Comparison of ENCODE assay signal across 8 cellular contexts in the genomic region with DNA sequence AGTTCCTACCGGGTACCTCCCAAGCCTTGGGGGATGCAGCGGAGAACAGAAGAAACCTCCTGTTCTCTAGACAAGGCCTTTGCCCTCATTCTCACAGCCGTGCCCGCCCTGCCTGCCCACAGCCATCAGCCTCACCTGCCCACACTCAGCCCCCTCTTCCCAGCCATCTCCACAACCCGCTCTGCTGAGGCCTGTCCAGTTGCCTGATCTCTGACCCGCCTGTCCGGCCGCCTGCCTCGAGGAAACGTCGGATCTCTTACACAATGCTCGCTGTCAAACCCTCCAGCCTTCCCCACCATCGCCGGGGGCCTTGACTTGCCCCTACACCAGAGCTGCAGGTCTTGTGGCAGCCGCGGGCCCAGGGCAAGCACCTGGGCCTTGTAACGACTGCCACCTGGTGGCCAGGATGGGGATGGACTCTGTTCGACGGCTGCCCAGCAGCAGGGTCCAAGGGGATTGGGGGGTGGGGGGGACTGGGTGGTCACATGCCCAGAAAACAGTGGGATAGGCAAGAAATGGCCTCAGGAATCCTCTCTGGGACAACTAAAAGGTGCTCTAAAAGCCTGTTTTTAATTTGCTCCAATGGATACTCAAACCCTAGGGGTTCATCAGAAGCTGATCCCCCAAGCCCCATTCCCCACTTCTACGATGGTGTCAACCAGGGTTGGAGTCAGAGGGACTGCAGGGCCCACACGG. TPM values are rescaled to one million over a fixed set of nuclear protein-coding genes. Genes with fewer than 3 reads are reported as not detected.
DNase-seq lines count a peak whose midpoint lies in the region; ATAC-seq, FAIRE-seq and TF ChIP-seq lines count a peak whose summit lies in the region.

No MANE protein-coding gene starts in this region.

- TF ChIP-seq EP300 in HepG2 (IDR thresholded peaks at IDR 0.05; ENCODE audit: low read depth in 2 of 2, low read length in 2 of 2) (no peak), HepG2 (CRISPR knock-in tag; IDR thresholded peaks at IDR 0.05; ENCODE audit: borderline replicate concordance) (no peak)

- H3K27ac Mint-ChIP-seq in activated B cell treated with CpG ODN at 0.5 μM for 24 hours, result no peak overlapping the region

- intact Hi-C loops in activated B cell treated with CpG ODN at 0.5 μM for 24 hours (cut with micrococcal nuclease), result loop anchor here (1.0 to 5.0 kb wide), 4 partner anchors 318 to 682 kb away; no protein-coding TSS in a partner anchor
- intact Hi-C loops in HepG2 (cut with micrococcal nuclease; ENCODE audit: unreplicated experiment), result loop anchor here (1.0 to 2.0 kb wide), 3 partner anchors 34 to 374 kb away; no protein-coding TSS in a partner anchor

- H3K27ac ChIP-seq in HepG2 (ENCODE audit: extremely low read length, insufficient read depth, low read length), result no peak overlapping the region

- H3K4me1 Mint-ChIP-seq in activated B cell treated with CpG ODN at 0.5 μM for 24 hours, result peaks cover 4% of the 10 kb centered on the region

- peaks cover 0 to 20% of the 10 kb centered on the region in 2 experiments; a peak in 4 of 5 replicates for H3K27me3 ChIP-seq in HepG2 (ENCODE audit: control insufficient read depth in 1 of 2, insufficient read depth in 2 of 2, low read length in 2 of 2)

- no peaks in the 10 kb centered on the region for H3K27me3 Mint-ChIP-seq in activated B cell treated with CpG ODN at 0.5 μM for 24 hours

- WGBS in HepG2 (ENCODE audit: low lambda C conversion rate), result 17% methylated on average over 11 of the region's 21 CpGs

- H3K4me3 ChIP-seq in cardiac fibroblast (replicated peaks in 1 of 2; ENCODE audit: low read depth in 2 of 2, low read length in 2 of 2), result no peak overlapping the region
- peak overlapping the region in 1 of 3 experiments; percentile 50; a peak in 1 of 6 replicates for H3K4me3 ChIP-seq in HepG2 (replicated peaks in 1 of 3; ENCODE audit: insufficient read depth in 1 of 3, low read depth in 2 of 3, low read length in 3 of 3)

- H3K9ac ChIP-seq in HepG2 (ENCODE audit: insufficient read depth, low read depth, low read length), result no peak overlapping the region

- H4K20me1 ChIP-seq in HepG2 (ENCODE audit: insufficient read depth, low read length), result peaks cover 6% of the 10 kb centered on the region; the same call in 1 of the 2 replicates

- peaks cover 4 to 9% of the 10 kb centered on the region in 2 experiments; a peak in 4 of 5 replicates for H3K36me3 ChIP-seq in HepG2 (replicated peaks in 1 of 2; ENCODE audit: control insufficient read depth in 1 of 2, insufficient read depth in 2 of 2, low read length in 2 of 2)

- no peak for TF ChIP-seq POLR2A in HepG2 (IDR thresholded peaks at IDR 0.05; ENCODE audit: insufficient read depth in 1 of 2, low read depth in 2 of 2, low read length in 2 of 2)

- DNase-seq in NCI-H1694 treated with DMSO at 0.1 percent for 48 hours (lab: John Stamatoyannopoulos, UW), result peak; percentile 2
- no peak for DNase-seq in NCI-H1694 (lab: John Stamatoyannopoulos, UW)
- DNase-seq in NCI-H1930 (lab: John Stamatoyannopoulos, UW), result peak; percentile 18 to 38
- peak; percentile 64 for DNase-seq in activated B cell treated with CpG ODN at 0.5 μM for 24 hours
- DNase-seq in cardiac fibroblast (ENCODE audit: low read depth in 2 of 2), result peak; percentile 61 to 77
- DNase-seq in HepG2 (ENCODE audit: low spot score), result peak; percentile 48
- peak; percentile 43 for DNase-seq in stimulated activated CD8-positive, alpha-beta memory T cell treated with anti-CD3 and anti-CD28 coated beads, Interleukin-12 subunit alpha, Interleukin-12 subunit beta, amount 100 ng/mL, for 1 hour (ENCODE audit: low read depth)
- DNase-seq in NCI-H2107 (lab: John Stamatoyannopoulos, UW), result no peak

- FAIRE-seq in HepG2 (lab: Jason Lieb, UNC), result peak; percentile 23

- H3K9me3 ChIP-seq in HepG2 (ENCODE audit: low read length), result no peaks in the 10 kb centered on the region

- peak; percentile 89 for ATAC-seq in activated B cell treated with CpG ODN at 0.5 μM for 24 hours (ENCODE audit: low read depth)
- ATAC-seq in HepG2, result peak; percentile 60

- POLR2A ChIA-PET in activated B cell treated with CpG ODN at 0.5 μM for 24 hours (lab: Charles Lee), result no interaction called here
- POLR2A ChIA-PET in HepG2 (lab: Yijun Ruan, JAX), result no interaction called here

- no peak for TF ChIP-seq CTCF in activated B cell treated with CpG ODN at 0.5 μM for 24 hours (IDR thresholded peaks at IDR 0.05)
- TF ChIP-seq CTCF in cardiac fibroblast (IDR thresholded peaks at IDR 0.05; ENCODE audit: low read depth, low read length), result peak; percentile 89
- TF ChIP-seq CTCF in HepG2 (CRISPR knock-in tag; IDR thresholded peaks at IDR 0.05), result peak; percentile 92

- peak; percentile 87 for TF ChIP-seq RAD21 in HepG2 (CRISPR knock-in tag; IDR thresholded peaks at IDR 0.05)

- peaks cover 32% of the 10 kb centered on the region for H3K4me1 ChIP-seq in HepG2 (ENCODE audit: insufficient read depth, low read length)

- H3K9me3 Mint-ChIP-seq in activated B cell treated with CpG ODN at 0.5 μM for 24 hours, result no peaks in the 10 kb centered on the region

- no peak overlapping the region for H3K4me3 Mint-ChIP-seq in activated B cell treated with CpG ODN at 0.5 μM for 24 hours

- H3K4me2 ChIP-seq in HepG2 (ENCODE audit: low read depth, low read length), result peak overlapping the region; percentile 54

- no TSS peak for BruUV-seq in HepG2 (replicated peaks; lab: Mats Ljungman, UMichigan)

- no peak overlapping the region for H2AFZ ChIP-seq in HepG2 (ENCODE audit: low read length)

- H3K36me3 Mint-ChIP-seq in activated B cell treated with CpG ODN at 0.5 μM for 24 hours (ENCODE audit: low read depth), result peaks cover 16% of the 10 kb centered on the region

- in situ Hi-C loops in HepG2 (cut with HindIII; ENCODE audit: extremely low pct_ligation_motif_present, low pct_unique_long_range_greater_than_20kb), result loop anchor here (5.0 kb wide), 1 partner anchor 367 kb away; no protein-coding TSS in a partner anchor

- CTCF ChIA-PET in activated B cell treated with CpG ODN at 0.5 μM for 24 hours (lab: Charles Lee) (interaction anchor here (1.0 to 3.7 kb wide), 12 partner anchors 14 to 596 kb away, joined by 3 to 83 read pairs (median 5); no protein-coding TSS in a partner anchor), HepG2 (lab: Yijun Ruan, JAX; ENCODE audit: low intra/inter-chr PET ratio, low total read pairs) (interaction anchor here (0.8 to 4.4 kb wide), 5 partner anchors 35 to 374 kb away, joined by 3 to 39 read pairs (median 9); no protein-coding TSS in a partner anchor)

- H3K79me2 ChIP-seq in HepG2 (ENCODE audit: insufficient read depth, low read length), result no peaks in the 10 kb centered on the region

TF ChIP-seq in HepG2, 621 proteins besides CTCF, POLR2A, EP300 and RAD21 (continues in another document):
- TF ChIP-seq TGIF2 (CRISPR knock-in tag; IDR thresholded peaks at IDR 0.05) (peak; percentile 62; the same call in 1 of the 2 replicates), ERF (CRISPR knock-in tag; IDR thresholded peaks at IDR 0.05) (peak; percentile 58; the same call in 1 of the 2 replicates), FOXC1 (CRISPR knock-in tag; IDR thresholded peaks at IDR 0.05; ENCODE audit: borderline replicate concordance) (peak; percentile 75; the same call in 1 of the 2 replicates), HOXD1 (CRISPR knock-in tag; IDR thresholded peaks at IDR 0.05) (no peak)
- TF ChIP-seq, protein P1, sequence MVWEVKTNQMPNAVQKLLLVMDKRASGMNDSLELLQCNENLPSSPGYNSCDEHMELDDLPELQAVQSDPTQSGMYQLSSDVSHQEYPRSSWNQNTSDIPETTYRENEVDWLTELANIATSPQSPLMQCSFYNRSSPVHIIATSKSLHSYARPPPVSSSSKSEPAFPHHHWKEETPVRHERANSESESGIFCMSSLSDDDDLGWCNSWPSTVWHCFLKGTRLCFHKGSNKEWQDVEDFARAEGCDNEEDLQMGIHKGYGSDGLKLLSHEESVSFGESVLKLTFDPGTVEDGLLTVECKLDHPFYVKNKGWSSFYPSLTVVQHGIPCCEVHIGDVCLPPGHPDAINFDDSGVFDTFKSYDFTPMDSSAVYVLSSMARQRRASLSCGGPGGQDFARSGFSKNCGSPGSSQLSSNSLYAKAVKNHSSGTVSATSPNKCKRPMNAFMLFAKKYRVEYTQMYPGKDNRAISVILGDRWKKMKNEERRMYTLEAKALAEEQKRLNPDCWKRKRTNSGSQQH (CRISPR knock-in tag; IDR thresholded peaks at IDR 0.05; ENCODE audit: low read depth), result 0 out of 2 replicates have a peak, but pooled peaks have one; percentile 47

RNA-seq across cellular contexts. Expression of a gene that starts 31.0 kb away (rescaled TPM):
- 0.33 and 0.34 TPM in 2 replicates for total RNA-seq in activated B cell treated with CpG ODN at 0.5 μM for 24 hours
- not detected in 2 replicates for total RNA-seq in HepG2 (2016; rRNA removed; fragmentation: Illumina TruSeq; extraction: Trizol)
- total RNA-seq in HepG2 (2016; cell fraction: cytosol; rRNA removed; fragmentation: Illumina TruSeq; extraction: Trizol; ENCODE audit: low read depth), result not detected in 2 replicates
- total RNA-seq in HepG2 (2016; cell fraction: insoluble cytoplasmic fraction; rRNA removed; fragmentation: Illumina TruSeq; extraction: Trizol), result not detected in 2 replicates
- not detected in 2 replicates for total RNA-seq in HepG2 (2016; cell fraction: membrane; rRNA removed; fragmentation: Illumina TruSeq; extraction: Trizol)
- total RNA-seq in HepG2 (2016; cell fraction: nucleus; rRNA removed; fragmentation: Illumina TruSeq; extraction: Trizol), result not detected in 2 replicates
- 0.05 TPM in 1 of 2 replicates, not detected in the other for polyA plus RNA-seq in HepG2 (2011; rRNA removed)
- 0.03 TPM in 1 of 2 replicates, not detected in the other for polyA plus RNA-seq in HepG2 (2011; cell fraction: cytosol; rRNA removed)
- 0.09 TPM in 1 of 2 replicates, not detected in the other for polyA plus RNA-seq in HepG2 (2011; cell fraction: nucleus; rRNA removed)
- polyA plus RNA-seq in HepG2 (2012), result not detected in 2 replicates
- not detected in 2 replicates for polyA plus RNA-seq in HepG2 (2016; cell fraction: cytosol; fragmentation: Illumina TruSeq; extraction: Trizol; ENCODE audit: low read depth)
- not detected in 2 replicates for polyA plus RNA-seq in HepG2 (2016; cell fraction: insoluble cytoplasmic fraction; fragmentation: Illumina TruSeq; extraction: Trizol; ENCODE audit: low read depth)
- polyA plus RNA-seq in HepG2 (2016; cell fraction: membrane; fragmentation: Illumina TruSeq; extraction: Trizol; ENCODE audit: low read depth), result not detected in 2 replicates
- not detected in 2 replicates for polyA plus RNA-seq in HepG2 (2016; cell fraction: nucleus; fragmentation: Illumina TruSeq; extraction: Trizol; ENCODE audit: insufficient read depth, low read depth)
- not detected in 2 replicates for polyA minus RNA-seq in HepG2 (2011; rRNA and poly(A)+ RNA removed; ENCODE audit: low replicate concordance)
- not detected in 2 replicates for polyA minus RNA-seq in HepG2 (2011; cell fraction: cytosol; rRNA and poly(A)+ RNA removed)
- polyA minus RNA-seq in HepG2 (2011; cell fraction: nucleus; rRNA and poly(A)+ RNA removed), result not detected in 2 replicates

Comparison
In these comparisons a context has a peak if more than half of its experiments do, and no peak if none do; other contexts are left out.
1. DNase-seq: peak in NCI-H1694 treated with DMSO at 0.1 percent for 48 hours (single experiment), NCI-H1930 (2 of 2), activated B cell treated with CpG ODN at 0.5 μM for 24 hours (single experiment), cardiac fibroblast (2 of 2), HepG2 (single experiment) and stimulated activated CD8-positive, alpha-beta memory T cell treated with anti-CD3 and anti-CD28 coated beads, Interleukin-12 subunit alpha, Interleukin-12 subunit beta, amount 100 ng/mL, for 1 hour (single experiment); none in NCI-H1694 (single experiment) and NCI-H2107 (single experiment).